10 cellular contexts compared by ENCODE assay signal in genomic region chr6:20877008-20877937, GRCh38.
DNase-seq lines count a peak whose midpoint lies in the region; ATAC-seq and TF ChIP-seq lines count a peak whose summit lies in the region.
"Had no signal": no experiment of that assay in that cellular context is flagged by ENCODE, and none has a peak within 500 bp of the region (broad histone marks: within the 10 kb centered on the region; RNA-seq: fewer than 3 reads in every experiment).

No MANE protein-coding gene starts in this region.

- no peaks in the 10 kb centered on the region for H3K9me3 ChIP-seq in HUES6 (ENCODE audit: control insufficient read depth, insufficient read depth, low read depth, low read length)
- no peaks in the 10 kb centered on the region for H3K9me3 ChIP-seq in effector memory CD4-positive, alpha-beta T cell (ENCODE audit: control insufficient read depth, low read length)
- H3K9me3 ChIP-seq: tibial nerve had no signal

- ATAC-seq in GM21737 (IDR thresholded peaks at IDR 0.05; ENCODE audit: unreplicated experiment): peak; percentile 96

- peak overlapping the region; percentile 42 for H3K9ac ChIP-seq in HUES6 (ENCODE audit: low read length)

- DNase-seq in SIG-M5 treated with dmso at 0.1 percent for 504 hours (lab: John Stamatoyannopoulos, UW; ENCODE audit: unreplicated experiment) (peak; percentile 63), SIG-M5 (lab: John Stamatoyannopoulos, UW) (no peak), astrocyte of the cerebellum (ENCODE audit: low read depth) (peak; percentile 54), lung microvascular endothelial cell (ENCODE audit: low read depth in 2 of 2) (peak; percentile 59 to 97), NCI-H1694 (lab: John Stamatoyannopoulos, UW) (no peak)
- DNase-seq in effector memory CD4-positive, alpha-beta T cell: no peak

- TF ChIP-seq CTCF in astrocyte of the cerebellum (IDR thresholded peaks at IDR 0.05; ENCODE audit: low read depth, low read length, missing control alignments): no peak

- peaks cover 77% of the 10 kb centered on the region for H3K4me1 ChIP-seq in HUES6 (ENCODE audit: control insufficient read depth, insufficient read depth, low read length)
- no peaks in the 10 kb centered on the region for H3K4me1 ChIP-seq in effector memory CD4-positive, alpha-beta T cell (ENCODE audit: control insufficient read depth, insufficient read depth, low read length, poor library complexity, severe bottlenecking)
- H3K4me1 ChIP-seq: tibial nerve had no signal

- no peaks in the 10 kb centered on the region for H3K36me3 ChIP-seq in HUES6 (ENCODE audit: control insufficient read depth, insufficient read depth, low read length)
- H3K36me3 ChIP-seq in effector memory CD4-positive, alpha-beta T cell (ENCODE audit: control insufficient read depth, insufficient read depth, low read length): no peaks in the 10 kb centered on the region
- H3K36me3 ChIP-seq: tibial nerve had no signal

- H3K4me3 ChIP-seq in HUES6 (ENCODE audit: low read depth, low read length) (no peak overlapping the region), astrocyte of the cerebellum (ENCODE audit: low read depth, low read length) (no peak overlapping the region)
- no peak overlapping the region for H3K4me3 ChIP-seq in effector memory CD4-positive, alpha-beta T cell (ENCODE audit: insufficient read depth, low read depth, low read length, poor library complexity, severe bottlenecking)
- H3K4me3 ChIP-seq: BLaER1 treated with 17β-estradiol and CSF1 and Interleukin-3, amounts not matched to agents 10 nM and 100 nM; tibial nerve had no signal

- H3K27me3 ChIP-seq in HUES6 (ENCODE audit: control insufficient read depth, insufficient read depth, low read length): no peaks in the 10 kb centered on the region
- H3K27me3 ChIP-seq in effector memory CD4-positive, alpha-beta T cell (replicated peaks; ENCODE audit: control insufficient read depth, insufficient read depth, low read length, poor library complexity, severe bottlenecking): no peaks in the 10 kb centered on the region
- H3K27me3 ChIP-seq: BLaER1 treated with 17β-estradiol and CSF1 and Interleukin-3, amounts not matched to agents 10 nM and 100 nM; tibial nerve had no signal

- in situ Hi-C loops in astrocyte of the cerebellum (cut with HindIII; ENCODE audit: low sequenced_read_pairs): no loop called here

- peak overlapping the region; percentile 12; the same call in 1 of the 2 replicates for H3K27ac ChIP-seq in HUES6 (ENCODE audit: low read depth, low read length)
- H3K27ac ChIP-seq in effector memory CD4-positive, alpha-beta T cell (ENCODE audit: insufficient read depth, low read length, poor library complexity, severe bottlenecking): no peak overlapping the region

Comparison
In these comparisons a context has a peak if more than half of its experiments do, and no peak if none do; other contexts are left out.
1. DNase-seq: peak in SIG-M5 treated with dmso at 0.1 percent for 504 hours (single experiment), astrocyte of the cerebellum (single experiment) and lung microvascular endothelial cell (2 of 2); none in SIG-M5 (single experiment), effector memory CD4-positive, alpha-beta T cell (0 of 3) and NCI-H1694 (single experiment).